Comparison of ENCODE assay signal across 9 cellular contexts in the genomic region with DNA sequence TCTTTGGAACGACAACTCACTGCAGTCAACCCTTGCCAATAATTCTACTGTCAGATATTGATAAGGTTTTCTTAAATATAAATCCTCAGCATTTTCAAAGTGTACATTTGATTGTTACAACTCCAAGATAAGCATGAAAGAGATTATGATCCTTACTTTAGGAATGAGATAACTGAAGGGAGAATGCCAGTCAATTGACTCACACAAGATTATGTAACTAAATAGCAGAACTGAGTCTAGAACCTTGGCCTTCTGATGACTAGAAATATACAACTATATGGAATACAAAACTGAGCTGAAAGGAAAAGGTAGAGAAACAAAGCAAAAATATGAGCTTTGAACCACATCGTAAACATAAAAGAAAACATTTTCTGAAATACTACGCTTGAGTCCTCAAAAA.
"Had no signal": no experiment of that assay in that cellular context is flagged by ENCODE, and none has a peak within 500 bp of the region (broad histone marks: within the 10 kb centered on the region; RNA-seq: fewer than 3 reads in every experiment).

No MANE protein-coding gene starts in this region.

- H3K27me3 Mint-ChIP-seq: activated naive CD4-positive, alpha-beta T cell treated with anti-CD3 and anti-CD28 coated beads, Interleukin-2, amount 50 U/mL, for 24 hours; activated T-cell treated with anti-CD3 and anti-CD28 coated beads, Interleukin-2, amount 50 U/mL, for 24 hours had no signal

- H3K4me1 Mint-ChIP-seq: activated naive CD4-positive, alpha-beta T cell treated with anti-CD3 and anti-CD28 coated beads, Interleukin-2, amount 50 U/mL, for 24 hours had no signal

- H3K4me3 ChIP-seq: breast epithelium, dorsolateral prefrontal cortex, tibial artery had no signal

- H3K27ac Mint-ChIP-seq: activated naive CD4-positive, alpha-beta T cell treated with anti-CD3 and anti-CD28 coated beads, Interleukin-2, amount 50 U/mL, for 24 hours; activated T-cell treated with anti-CD3 and anti-CD28 coated beads, Interleukin-2, amount 50 U/mL, for 24 hours; T-helper 17 cell had no signal

- H3K9me3 ChIP-seq: breast epithelium, tibial artery had no signal

- H3K4me3 Mint-ChIP-seq: activated naive CD4-positive, alpha-beta T cell treated with anti-CD3 and anti-CD28 coated beads, Interleukin-2, amount 50 U/mL, for 24 hours; activated T-cell treated with anti-CD3 and anti-CD28 coated beads, Interleukin-2, amount 50 U/mL, for 24 hours; T-helper 17 cell had no signal

- DNase-seq: activated CD4-positive, alpha-beta T cell treated with anti-CD3 and anti-CD28 coated beads, Interleukin-2, amount 50 U/mL, for 1 hour; activated effector memory CD4-positive, alpha-beta T cell treated with Interleukin-2 at 50 U/mL for 16 hours; activated T-cell treated with anti-CD3 and anti-CD28 coated beads, Interleukin-2, amount 50 U/mL, for 24 hours; dorsolateral prefrontal cortex; stimulated activated CD4-positive, alpha-beta T cell treated with anti-CD3 and anti-CD28 coated beads, Interleukin-4, amount 100 ng/mL, for 4 hours; T-helper 17 cell; tibial artery had no signal

- H3K9me3 Mint-ChIP-seq: activated naive CD4-positive, alpha-beta T cell treated with anti-CD3 and anti-CD28 coated beads, Interleukin-2, amount 50 U/mL, for 24 hours; activated T-cell treated with anti-CD3 and anti-CD28 coated beads, Interleukin-2, amount 50 U/mL, for 24 hours had no signal

- H3K4me1 ChIP-seq: breast epithelium, tibial artery had no signal

- H3K36me3 Mint-ChIP-seq: activated naive CD4-positive, alpha-beta T cell treated with anti-CD3 and anti-CD28 coated beads, Interleukin-2, amount 50 U/mL, for 24 hours had no signal

- H3K36me3 ChIP-seq: breast epithelium, tibial artery had no signal

- H3K27ac ChIP-seq: breast epithelium, dorsolateral prefrontal cortex, tibial artery had no signal

- ATAC-seq: T-helper 17 cell had no signal

- H3K27me3 ChIP-seq: breast epithelium, dorsolateral prefrontal cortex, tibial artery had no signal
